Comparison of ENCODE assay signal across 8 cellular contexts in the genomic region with DNA sequence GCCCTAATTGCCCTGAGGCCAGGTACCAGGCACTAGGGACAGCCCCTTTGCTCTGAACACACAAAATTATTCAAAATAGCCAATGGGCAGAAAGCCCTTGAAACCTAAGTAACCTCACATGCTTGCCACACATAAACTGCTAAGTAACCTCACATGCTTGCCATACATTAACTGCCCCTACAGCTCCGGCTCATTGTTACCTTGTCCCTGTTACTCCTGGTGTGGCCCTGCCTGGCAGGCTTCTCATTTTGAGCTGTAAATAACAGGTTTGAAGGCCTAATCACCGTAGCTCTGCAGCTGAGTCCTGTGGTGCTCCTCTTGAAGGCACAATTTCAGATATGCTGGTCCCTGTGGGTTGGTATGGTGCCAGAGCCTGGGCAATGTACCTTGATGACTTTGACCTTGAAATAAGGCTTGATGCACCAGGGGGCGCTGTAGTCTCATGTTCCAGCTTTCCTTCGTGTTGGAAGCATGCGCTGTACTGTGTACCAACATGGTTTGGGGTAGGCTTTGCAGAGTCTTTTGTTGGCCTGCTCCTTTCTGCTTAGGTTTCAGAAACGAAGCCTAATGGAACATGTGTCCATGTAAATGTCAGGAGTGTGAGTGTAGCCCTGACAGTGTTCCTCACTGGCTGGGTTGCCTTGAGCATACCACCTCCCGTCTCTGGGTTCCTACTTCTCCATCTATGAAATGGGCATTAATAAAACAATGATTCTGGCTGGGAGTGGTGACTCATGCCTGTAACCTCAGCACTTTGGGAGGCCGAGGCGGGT. TPM values are rescaled to one million over a fixed set of nuclear protein-coding genes. Genes with fewer than 3 reads are reported as not detected.
DNase-seq lines count a peak whose midpoint lies in the region; ATAC-seq and TF ChIP-seq lines count a peak whose summit lies in the region.

No MANE protein-coding gene starts in this region.

- no peak overlapping the region for H3K9ac ChIP-seq in liver (ENCODE audit: low read depth in 1 of 2, low read length in 2 of 2)

- no peaks in the 10 kb centered on the region for H3K36me3 Mint-ChIP-seq in activated B cell treated with CpG ODN at 0.5 μM for 24 hours (ENCODE audit: low read depth)

- H3K9me3 ChIP-seq in liver (ENCODE audit: control insufficient read depth in 4 of 4, low read length in 3 of 4) = no peaks in the 10 kb centered on the region

- no peak overlapping the region for H3K27ac Mint-ChIP-seq in activated B cell treated with CpG ODN at 0.5 μM for 24 hours

- H3K4me3 Mint-ChIP-seq in activated B cell treated with CpG ODN at 0.5 μM for 24 hours = no peak overlapping the region

- TF ChIP-seq RAD21 in liver (IDR thresholded peaks at IDR 0.05) = peak; percentile 95 to 97

- no peaks in the 10 kb centered on the region for H3K9me3 Mint-ChIP-seq in activated B cell treated with CpG ODN at 0.5 μM for 24 hours

- 41% methylated on average over 9 of the region's 9 CpGs for WGBS in liver

- POLR2A ChIA-PET in activated B cell treated with CpG ODN at 0.5 μM for 24 hours (lab: Charles Lee) = interaction anchor here (1.0 to 1.6 kb wide), 2 partner anchors 126 to 425 kb away, joined by 3 to 6 read pairs; no protein-coding TSS in a partner anchor

- DNase-seq in AG08395 (ENCODE audit: low spot score) (peak; percentile 55), NCI-H345 (lab: John Stamatoyannopoulos, UW) (peak; percentile 85), activated B cell treated with CpG ODN at 0.5 μM for 24 hours (peak; percentile 67), cardiac fibroblast (ENCODE audit: low read depth in 2 of 2) (peak; percentile 88 to 93)
- DNase-seq in stimulated activated CD4-positive, alpha-beta T cell treated with anti-CD3 and anti-CD28 coated beads, TNF-alpha, amount 100 ng/mL, for 4 hours (ENCODE audit: low read depth in 3 of 3) = peak; percentile 84 to 96 (median 93)

- ATAC-seq in GM18519 (IDR thresholded peaks at IDR 0.05; ENCODE audit: low FRiP score, unreplicated experiment) (peak; percentile 46), HG03095 (IDR thresholded peaks at IDR 0.05; ENCODE audit: unreplicated experiment) (peak; percentile 80), activated B cell treated with CpG ODN at 0.5 μM for 24 hours (ENCODE audit: low read depth) (peak; percentile 86)

- H3K36me3 ChIP-seq in liver (ENCODE audit: control insufficient read depth in 4 of 4, insufficient read depth in 3 of 4, low read depth in 1 of 4, low read length in 3 of 4) = no peaks in the 10 kb centered on the region

- H3K27me3 Mint-ChIP-seq in activated B cell treated with CpG ODN at 0.5 μM for 24 hours = no peaks in the 10 kb centered on the region

- TF ChIP-seq CTCF in activated B cell treated with CpG ODN at 0.5 μM for 24 hours (IDR thresholded peaks at IDR 0.05) (no peak), cardiac fibroblast (IDR thresholded peaks at IDR 0.05; ENCODE audit: low read depth, low read length) (peak; percentile 71), liver (IDR thresholded peaks at IDR 0.05; ENCODE audit: low read depth, low read length, missing input control) (peak; percentile 72)

- no peaks in the 10 kb centered on the region for H3K27me3 ChIP-seq in liver (ENCODE audit: control insufficient read depth in 4 of 4, insufficient read depth in 4 of 4, low read length in 3 of 4)

- peaks cover 9% of the 10 kb centered on the region for H3K4me1 Mint-ChIP-seq in activated B cell treated with CpG ODN at 0.5 μM for 24 hours

- CTCF ChIA-PET in activated B cell treated with CpG ODN at 0.5 μM for 24 hours (lab: Charles Lee) = interaction anchor here (0.8 to 5.2 kb wide), 11 partner anchors 16 to 839 kb away, joined by 3 to 74 read pairs (median 3); no protein-coding TSS in a partner anchor

- H3K4me3 ChIP-seq in cardiac fibroblast (replicated peaks in 1 of 2; ENCODE audit: low read depth in 2 of 2, low read length in 2 of 2) (no peak overlapping the region), liver (ENCODE audit: low read depth in 1 of 3, low read length in 3 of 3) (no peak overlapping the region)

- no peak overlapping the region for H3K27ac ChIP-seq in liver (ENCODE audit: low read depth in 1 of 2, low read length in 2 of 2)

- H3K4me1 ChIP-seq in liver (ENCODE audit: control insufficient read depth in 4 of 4, insufficient read depth in 4 of 4, low read length in 3 of 4) = no peaks in the 10 kb centered on the region

- intact Hi-C loops in activated B cell treated with CpG ODN at 0.5 μM for 24 hours (cut with micrococcal nuclease) = loop anchor here (1.0 to 2.0 kb wide), 4 partner anchors 118 to 426 kb away; no protein-coding TSS in a partner anchor

TF ChIP-seq in liver, 16 proteins besides CTCF, POLR2A, EP300 and RAD21:
- TF ChIP-seq, protein P1, sequence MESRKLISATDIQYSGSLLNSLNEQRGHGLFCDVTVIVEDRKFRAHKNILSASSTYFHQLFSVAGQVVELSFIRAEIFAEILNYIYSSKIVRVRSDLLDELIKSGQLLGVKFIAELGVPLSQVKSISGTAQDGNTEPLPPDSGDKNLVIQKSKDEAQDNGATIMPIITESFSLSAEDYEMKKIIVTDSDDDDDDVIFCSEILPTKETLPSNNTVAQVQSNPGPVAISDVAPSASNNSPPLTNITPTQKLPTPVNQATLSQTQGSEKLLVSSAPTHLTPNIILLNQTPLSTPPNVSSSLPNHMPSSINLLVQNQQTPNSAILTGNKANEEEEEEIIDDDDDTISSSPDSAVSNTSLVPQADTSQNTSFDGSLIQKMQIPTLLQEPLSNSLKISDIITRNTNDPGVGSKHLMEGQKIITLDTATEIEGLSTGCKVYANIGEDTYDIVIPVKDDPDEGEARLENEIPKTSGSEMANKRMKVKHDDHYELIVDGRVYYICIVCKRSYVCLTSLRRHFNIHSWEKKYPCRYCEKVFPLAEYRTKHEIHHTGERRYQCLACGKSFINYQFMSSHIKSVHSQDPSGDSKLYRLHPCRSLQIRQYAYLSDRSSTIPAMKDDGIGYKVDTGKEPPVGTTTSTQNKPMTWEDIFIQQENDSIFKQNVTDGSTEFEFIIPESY (IDR thresholded peaks at IDR 0.05) = no peak
- TF ChIP-seq FOXA2 (IDR thresholded peaks at IDR 0.05) (peak; percentile 32), YY1 (IDR thresholded peaks at IDR 0.05) (no peak), NR2F2 (IDR thresholded peaks at IDR 0.05) (no peak), FOXA1 (IDR thresholded peaks at IDR 0.05) (no peak), TAF1 (conservative IDR thresholded peaks at IDR 0.05) (no peak), SP1 (IDR thresholded peaks at IDR 0.05) (no peak), HNF4A (conservative IDR thresholded peaks at IDR 0.05) (peak; percentile 42 to 61), RXRA (IDR thresholded peaks at IDR 0.05) (peak in 1 of 2 donors; percentile 57)
- TF ChIP-seq, protein P2, sequence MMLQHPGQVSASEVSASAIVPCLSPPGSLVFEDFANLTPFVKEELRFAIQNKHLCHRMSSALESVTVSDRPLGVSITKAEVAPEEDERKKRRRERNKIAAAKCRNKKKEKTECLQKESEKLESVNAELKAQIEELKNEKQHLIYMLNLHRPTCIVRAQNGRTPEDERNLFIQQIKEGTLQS (IDR thresholded peaks at IDR 0.05) = no peak
- TF ChIP-seq, protein P3, sequence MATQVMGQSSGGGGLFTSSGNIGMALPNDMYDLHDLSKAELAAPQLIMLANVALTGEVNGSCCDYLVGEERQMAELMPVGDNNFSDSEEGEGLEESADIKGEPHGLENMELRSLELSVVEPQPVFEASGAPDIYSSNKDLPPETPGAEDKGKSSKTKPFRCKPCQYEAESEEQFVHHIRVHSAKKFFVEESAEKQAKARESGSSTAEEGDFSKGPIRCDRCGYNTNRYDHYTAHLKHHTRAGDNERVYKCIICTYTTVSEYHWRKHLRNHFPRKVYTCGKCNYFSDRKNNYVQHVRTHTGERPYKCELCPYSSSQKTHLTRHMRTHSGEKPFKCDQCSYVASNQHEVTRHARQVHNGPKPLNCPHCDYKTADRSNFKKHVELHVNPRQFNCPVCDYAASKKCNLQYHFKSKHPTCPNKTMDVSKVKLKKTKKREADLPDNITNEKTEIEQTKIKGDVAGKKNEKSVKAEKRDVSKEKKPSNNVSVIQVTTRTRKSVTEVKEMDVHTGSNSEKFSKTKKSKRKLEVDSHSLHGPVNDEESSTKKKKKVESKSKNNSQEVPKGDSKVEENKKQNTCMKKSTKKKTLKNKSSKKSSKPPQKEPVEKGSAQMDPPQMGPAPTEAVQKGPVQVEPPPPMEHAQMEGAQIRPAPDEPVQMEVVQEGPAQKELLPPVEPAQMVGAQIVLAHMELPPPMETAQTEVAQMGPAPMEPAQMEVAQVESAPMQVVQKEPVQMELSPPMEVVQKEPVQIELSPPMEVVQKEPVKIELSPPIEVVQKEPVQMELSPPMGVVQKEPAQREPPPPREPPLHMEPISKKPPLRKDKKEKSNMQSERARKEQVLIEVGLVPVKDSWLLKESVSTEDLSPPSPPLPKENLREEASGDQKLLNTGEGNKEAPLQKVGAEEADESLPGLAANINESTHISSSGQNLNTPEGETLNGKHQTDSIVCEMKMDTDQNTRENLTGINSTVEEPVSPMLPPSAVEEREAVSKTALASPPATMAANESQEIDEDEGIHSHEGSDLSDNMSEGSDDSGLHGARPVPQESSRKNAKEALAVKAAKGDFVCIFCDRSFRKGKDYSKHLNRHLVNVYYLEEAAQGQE (IDR thresholded peaks at IDR 0.05) = no peak
- TF ChIP-seq, protein P4, sequence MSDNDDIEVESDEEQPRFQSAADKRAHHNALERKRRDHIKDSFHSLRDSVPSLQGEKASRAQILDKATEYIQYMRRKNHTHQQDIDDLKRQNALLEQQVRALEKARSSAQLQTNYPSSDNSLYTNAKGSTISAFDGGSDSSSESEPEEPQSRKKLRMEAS (IDR thresholded peaks at IDR 0.05) = peak; percentile 36

RNA-seq across cellular contexts. Expression of a gene that starts 3.8 kb away (rescaled TPM):
- total RNA-seq in activated B cell treated with CpG ODN at 0.5 μM for 24 hours = 0.17 and 0.31 TPM in 2 replicates
- 1 to 10 TPM in 1 of 2 donors, under 1 TPM in 1; 0.25 to 1.0 TPM for total RNA-seq in liver
- polyA plus RNA-seq in liver = under 1 TPM; 0.07 to 0.08 TPM
